ENCODE assay signal across 8 cellular contexts in genomic region chr19:19146000-19146608, GRCh38. TPM values are rescaled to one million over a fixed set of nuclear protein-coding genes. Genes with fewer than 3 reads are reported as not detected.
DNase-seq lines count a peak whose midpoint lies in the region; ATAC-seq and TF ChIP-seq lines count a peak whose summit lies in the region.

No MANE protein-coding gene starts in this region.

- no peak overlapping the region for H3K4me3 Mint-ChIP-seq in natural killer cell treated with Interleukin-12 subunit alpha and Interleukin-12 subunit beta and Interleukin-15 and Interleukin-18, amount 100 ng/mL, for 72 hours
- no peak overlapping the region for H3K4me3 Mint-ChIP-seq in stimulated activated effector memory CD8-positive, alpha-beta T cell treated with anti-CD3 and anti-CD28 coated beads, Interleukin-12 subunit alpha, Interleukin-12 subunit beta, amount 100 ng/mL, for 72 hours

- POLR2A ChIA-PET in HEK293T (lab: Yijun Ruan, JAX) = no interaction called here

- no peak for TF ChIP-seq EP300 in esophagus muscularis mucosa (IDR thresholded peaks at IDR 0.05)

- no peaks in the 10 kb centered on the region for H3K9me3 ChIP-seq in esophagus muscularis mucosa

- TF ChIP-seq CTCF in esophagus muscularis mucosa (IDR thresholded peaks at IDR 0.05) = peak in 2 of 3 experiments; percentile 88 to 91

- peaks cover 4 to 11% (median 8%) of the 10 kb centered on the region in 4 donors for H3K4me1 ChIP-seq in esophagus muscularis mucosa

- DNase-seq in CD1c-positive myeloid dendritic cell (ENCODE audit: extremely low spot score) (peak; percentile 82), HEK293T (ENCODE audit: extremely low spot score) (peak; percentile 82), NOMO-1 treated with DMSO at 0.1 percent for 48 hours (lab: John Stamatoyannopoulos, UW; ENCODE audit: unreplicated experiment) (peak; percentile 29), activated T-cell treated with anti-CD3 and anti-CD28 coated beads for 4 hours (peak; percentile 87), esophagus muscularis mucosa (ENCODE audit: extremely low spot score) (peak; percentile 95)
- peak; percentile 85 for DNase-seq in natural killer cell treated with Interleukin-12 subunit alpha and Interleukin-12 subunit beta and Interleukin-15 and Interleukin-18, amount 100 ng/mL, for 72 hours (ENCODE audit: low spot score)
- peak; percentile 96 to 99 for DNase-seq in stimulated activated effector memory CD8-positive, alpha-beta T cell treated with anti-CD3 and anti-CD28 coated beads, Interleukin-12 subunit alpha, Interleukin-12 subunit beta, amount 100 ng/mL, for 72 hours (ENCODE audit: low spot score in 2 of 2)

- WGBS in esophagus muscularis mucosa = 22% methylated on average over 12 of the region's 21 CpGs

- H3K27ac ChIP-seq in esophagus muscularis mucosa (replicated peaks in 1 of 4) = no peak overlapping the region

- H3K9me3 Mint-ChIP-seq in natural killer cell treated with Interleukin-12 subunit alpha and Interleukin-12 subunit beta and Interleukin-15 and Interleukin-18, amount 100 ng/mL, for 72 hours = no peaks in the 10 kb centered on the region
- H3K9me3 Mint-ChIP-seq in stimulated activated effector memory CD8-positive, alpha-beta T cell treated with anti-CD3 and anti-CD28 coated beads, Interleukin-12 subunit alpha, Interleukin-12 subunit beta, amount 100 ng/mL, for 72 hours = no peaks in the 10 kb centered on the region

- no peaks in the 10 kb centered on the region for H3K27me3 Mint-ChIP-seq in natural killer cell treated with Interleukin-12 subunit alpha and Interleukin-12 subunit beta and Interleukin-15 and Interleukin-18, amount 100 ng/mL, for 72 hours

- intact Hi-C loops in esophagus muscularis mucosa (cut with DNase I) = loop anchor here (2.0 kb wide), 2 partner anchors 31 to 79 kb away; no protein-coding TSS in a partner anchor

- H3K4me3 ChIP-seq in esophagus muscularis mucosa = peak overlapping the region in 3 of 4 donors; percentile 6 to 42 (median 32)

- no peaks in the 10 kb centered on the region for H3K36me3 Mint-ChIP-seq in natural killer cell treated with Interleukin-12 subunit alpha and Interleukin-12 subunit beta and Interleukin-15 and Interleukin-18, amount 100 ng/mL, for 72 hours
- peaks cover 15% of the 10 kb centered on the region for H3K36me3 Mint-ChIP-seq in stimulated activated effector memory CD8-positive, alpha-beta T cell treated with anti-CD3 and anti-CD28 coated beads, Interleukin-12 subunit alpha, Interleukin-12 subunit beta, amount 100 ng/mL, for 72 hours

- peaks cover 7 to 36% (median 23%) of the 10 kb centered on the region in 4 donors for H3K36me3 ChIP-seq in esophagus muscularis mucosa

- no peak overlapping the region for H3K27ac Mint-ChIP-seq in natural killer cell treated with Interleukin-12 subunit alpha and Interleukin-12 subunit beta and Interleukin-15 and Interleukin-18, amount 100 ng/mL, for 72 hours
- peak overlapping the region; percentile 26 for H3K27ac Mint-ChIP-seq in stimulated activated effector memory CD8-positive, alpha-beta T cell treated with anti-CD3 and anti-CD28 coated beads, Interleukin-12 subunit alpha, Interleukin-12 subunit beta, amount 100 ng/mL, for 72 hours

- no peaks in the 10 kb centered on the region for H3K4me1 Mint-ChIP-seq in natural killer cell treated with Interleukin-12 subunit alpha and Interleukin-12 subunit beta and Interleukin-15 and Interleukin-18, amount 100 ng/mL, for 72 hours (ENCODE audit: low read depth in 2 of 2)
- H3K4me1 Mint-ChIP-seq in stimulated activated effector memory CD8-positive, alpha-beta T cell treated with anti-CD3 and anti-CD28 coated beads, Interleukin-12 subunit alpha, Interleukin-12 subunit beta, amount 100 ng/mL, for 72 hours = no peaks in the 10 kb centered on the region

- H3K27me3 ChIP-seq in esophagus muscularis mucosa = no peaks in the 10 kb centered on the region

- peak; percentile 78 to 80 for ATAC-seq in natural killer cell treated with Interleukin-12 subunit alpha and Interleukin-12 subunit beta and Interleukin-15 and Interleukin-18, amount 100 ng/mL, for 72 hours
- ATAC-seq in stimulated activated effector memory CD8-positive, alpha-beta T cell treated with anti-CD3 and anti-CD28 coated beads, Interleukin-12 subunit alpha, Interleukin-12 subunit beta, amount 100 ng/mL, for 72 hours = peak; percentile 80
- ATAC-seq in GM21619 (IDR thresholded peaks at IDR 0.05; ENCODE audit: unreplicated experiment) = no peak

- CTCF ChIA-PET in HEK293T (lab: Yijun Ruan, JAX) = interaction anchor here (1.0 to 2.8 kb wide), 3 partner anchors 26 to 218 kb away, joined by 3 to 12 read pairs (median 4); no protein-coding TSS in a partner anchor

- TF ChIP-seq POLR2A in esophagus muscularis mucosa (IDR thresholded peaks at IDR 0.05; ENCODE audit: low read depth) = no peak

TF ChIP-seq in HEK293T, 16 proteins besides CTCF, POLR2A, EP300 and RAD21:
- TF ChIP-seq ARNT (IDR thresholded peaks at IDR 0.05) (no peak), ELF4 (IDR thresholded peaks at IDR 0.05) (no peak), NFRKB (IDR thresholded peaks at IDR 0.05) (no peak), TARDBP (IDR thresholded peaks at IDR 0.05) (no peak), FOXA1 (IDR thresholded peaks at IDR 0.05) (no peak), ZNF384 (IDR thresholded peaks at IDR 0.05) (no peak), LEF1 (IDR thresholded peaks at IDR 0.05; ENCODE audit: borderline replicate concordance) (no peak), FOXK2 (IDR thresholded peaks at IDR 0.05) (no peak), BHLHE40 (IDR thresholded peaks at IDR 0.05; ENCODE audit: borderline replicate concordance) (no peak), SUZ12 (IDR thresholded peaks at IDR 0.05) (no peak), SP1 (IDR thresholded peaks at IDR 0.05) (no peak)

RNA-seq across cellular contexts. Expression of gene TMEM161A, which starts 7.8 kb away (rescaled TPM):
- total RNA-seq in esophagus muscularis mucosa = 10 to 100 TPM; 12.0 to 26.8 (median 16.9) TPM
- total RNA-seq in natural killer cell treated with Interleukin-12 subunit alpha and Interleukin-12 subunit beta and Interleukin-15 and Interleukin-18, amount 100 ng/mL, for 72 hours = 10 to 100 TPM; 22.0 to 38.1 TPM

RNA-seq across cellular contexts. Expression of gene MEF2B, which starts 24.0 kb away (rescaled TPM):
- total RNA-seq in esophagus muscularis mucosa = not detected
- total RNA-seq in natural killer cell treated with Interleukin-12 subunit alpha and Interleukin-12 subunit beta and Interleukin-15 and Interleukin-18, amount 100 ng/mL, for 72 hours = 1 to 10 TPM; 2.4 to 5.9 TPM

RNA-seq across cellular contexts. Expression of gene BORCS8, which starts 45.8 kb away (rescaled TPM):
- total RNA-seq in esophagus muscularis mucosa = 10 to 100 TPM; 10.8 to 16.1 (median 12.5) TPM
- total RNA-seq in natural killer cell treated with Interleukin-12 subunit alpha and Interleukin-12 subunit beta and Interleukin-15 and Interleukin-18, amount 100 ng/mL, for 72 hours = 10 to 100 TPM; 47.2 to 64.5 TPM

RNA-seq across cellular contexts. Expression of gene RFXANK, which starts 46.0 kb away (rescaled TPM):
- 10 to 100 TPM; 34.8 to 49.2 (median 38.2) TPM for total RNA-seq in esophagus muscularis mucosa
- 100 to 1,000 TPM in 1 of 2 donors, 10 to 100 TPM in 1; 45.2 to 107 TPM for total RNA-seq in natural killer cell treated with Interleukin-12 subunit alpha and Interleukin-12 subunit beta and Interleukin-15 and Interleukin-18, amount 100 ng/mL, for 72 hours

RNA-seq across cellular contexts. Expression of gene NR2C2AP, which starts 57.1 kb away (rescaled TPM):
- 10 to 100 TPM in 3 of 4 donors, 1 to 10 TPM in 1; 10.0 to 18.0 (median 16.5) TPM for total RNA-seq in esophagus muscularis mucosa
- 10 to 100 TPM; 34.0 to 71.0 TPM for total RNA-seq in natural killer cell treated with Interleukin-12 subunit alpha and Interleukin-12 subunit beta and Interleukin-15 and Interleukin-18, amount 100 ng/mL, for 72 hours

Comparison
In these comparisons a context has a peak if more than half of its experiments do, and no peak if none do; other contexts are left out.
1. DNase-seq: peak in every context shown above with its lines; median percentile 98 in stimulated activated effector memory CD8-positive, alpha-beta T cell treated with anti-CD3 and anti-CD28 coated beads, Interleukin-12 subunit alpha, Interleukin-12 subunit beta, amount 100 ng/mL, for 72 hours; 95 in esophagus muscularis mucosa; 87 in activated T-cell treated with anti-CD3 and anti-CD28 coated beads for 4 hours; 85 in natural killer cell treated with Interleukin-12 subunit alpha and Interleukin-12 subunit beta and Interleukin-15 and Interleukin-18, amount 100 ng/mL, for 72 hours; 82 in CD1c-positive myeloid dendritic cell; 82 in HEK293T; 29 in NOMO-1 treated with DMSO at 0.1 percent for 48 hours.